In genomic region chr9:35116898-35117551, GRCh38 we compare ENCODE assay signal across 8 cellular contexts. TPM values are rescaled to one million over a fixed set of nuclear protein-coding genes. Genes with fewer than 3 reads are reported as not detected.
DNase-seq lines count a peak whose midpoint lies in the region; ATAC-seq, FAIRE-seq and TF ChIP-seq lines count a peak whose summit lies in the region.

No MANE protein-coding gene starts in this region.

- H3K4me3 ChIP-seq in A549 = peak overlapping the region; percentile 48

- WGBS in A549 (ENCODE audit: missing lambda C conversion rate) = 38% methylated on average over 30 of the region's 30 CpGs

- no peak for TF ChIP-seq POLR2A in A549 (IDR thresholded peaks at IDR 0.05; ENCODE audit: low read length)

- TF ChIP-seq CTCF in A549 (IDR thresholded peaks at IDR 0.05) = peak; percentile 98
- peak; percentile 69 for TF ChIP-seq CTCF in WTC11 (IDR thresholded peaks at IDR 0.05)

- H3K9me3 Mint-ChIP-seq in WTC11 = no peaks in the 10 kb centered on the region

- peaks cover 28% of the 10 kb centered on the region for H3K4me1 Mint-ChIP-seq in WTC11

- CTCF ChIA-PET in A549 (lab: Yijun Ruan, JAX) (interaction anchor here (0.6 to 15.8 kb wide), 49 partner anchors 10 to 613 kb away, joined by 3 to 129 read pairs (median 3); partner anchors contain the start of genes PIGO and UNC13B), WTC11 (lab: Charles Lee) (interaction anchor here (0.7 to 3.4 kb wide), 30 partner anchors 10 to 437 kb away, joined by 3 to 77 read pairs (median 4); partner anchors contain the start of genes PIGO, RUSC2, STOML2 and UNC13B)

- peak overlapping the region; percentile 92 for H3K4me2 ChIP-seq in A549

- no peak for TF ChIP-seq EP300 in A549 (IDR thresholded peaks at IDR 0.05)

- H3K27ac ChIP-seq in A549 = peak overlapping the region; percentile 44 to 71; a peak in 4 of 6 replicates

- peaks cover 27% of the 10 kb centered on the region for H3K4me1 ChIP-seq in A549

- H3K27me3 Mint-ChIP-seq in WTC11 (ENCODE audit: low read depth) = no peaks in the 10 kb centered on the region

- H3K4me3 Mint-ChIP-seq in WTC11 = peak overlapping the region; percentile 98

- H3K36me3 Mint-ChIP-seq in WTC11 = no peaks in the 10 kb centered on the region

- peak overlapping the region; percentile 96 for H3K27ac Mint-ChIP-seq in WTC11

- no peak for FAIRE-seq in A549 (lab: Jason Lieb, UNC)

- peak; percentile 94 to 96 for TF ChIP-seq RAD21 in A549 (conservative IDR thresholded peaks at IDR 0.05 in 1 of 2, IDR thresholded peaks at IDR 0.05 in 1 of 2)

- POLR2A ChIA-PET in A549 (lab: Yijun Ruan, JAX) = interaction anchor here (0.8 to 2.2 kb wide), 5 partner anchors 37 to 488 kb away, joined by 3 to 8 read pairs (median 3); partner anchors contain the start of genes FANCG, TESK1 and UNC13B
- POLR2A ChIA-PET in WTC11 (lab: Charles Lee) = interaction anchor here (1.5 kb wide), 1 partner anchor 46 kb away, joined by 5 read pairs; no protein-coding TSS in a partner anchor

- no peaks in the 10 kb centered on the region for H3K9me3 ChIP-seq in A549

- DNase-seq in A549 (ENCODE audit: low read depth in 1 of 2, low spot score in 1 of 2) = peak; percentile 90 to 93
- DNase-seq in NCI-H2196 treated with DMSO at 0.1 percent for 48 hours (lab: John Stamatoyannopoulos, UW; ENCODE audit: unreplicated experiment) = peak; percentile 89
- DNase-seq in WTC11 (ENCODE audit: low spot score) = peak; percentile 92
- peak; percentile 86 for DNase-seq in central memory CD4-positive, alpha-beta T cell
- peak; percentile 95 for DNase-seq in islet precursor cell
- peak; percentile 76 for DNase-seq in stimulated activated CD4-positive, alpha-beta T cell treated with anti-CD3 and anti-CD28 coated beads, Interleukin-12 subunit alpha, Interleukin-12 subunit beta, amount 100 ng/mL, for 4 hours

- peak; percentile 65 to 83 for ATAC-seq in A549
- ATAC-seq in GM18519 (IDR thresholded peaks at IDR 0.05; ENCODE audit: low FRiP score, unreplicated experiment) = peak; percentile 44
- peak; percentile 46 for ATAC-seq in HG03135 (IDR thresholded peaks at IDR 0.05; ENCODE audit: unreplicated experiment)
- ATAC-seq in WTC11 = peak; percentile 34

TF ChIP-seq in A549, 52 proteins besides CTCF, POLR2A, EP300 and RAD21:
- TF ChIP-seq SMC3 (IDR thresholded peaks at IDR 0.05) = peak; percentile 94
- TF ChIP-seq MAZ (IDR thresholded peaks at IDR 0.05; ENCODE audit: borderline replicate concordance, low read depth, low read length) = no peak

TF ChIP-seq in WTC11, 78 proteins besides CTCF, POLR2A, EP300 and RAD21:
- TF ChIP-seq ZBTB43 (CRISPR knock-in tag; IDR thresholded peaks at IDR 0.05) = no peak
- TF ChIP-seq ETV6 (CRISPR knock-in tag; IDR thresholded peaks at IDR 0.05) = peak; percentile 53; the same call in 1 of the 2 replicates

RNA-seq across cellular contexts. Expression of gene ATOSB, which starts 1.4 kb away (rescaled TPM):
- polyA plus RNA-seq in A549 (2011; rRNA removed) = 11.8 and 14.3 TPM in 2 replicates
- polyA plus RNA-seq in A549 (2012; cell fraction: cytosol; rRNA removed) = 7.0 and 8.3 TPM in 2 replicates
- 14.1 TPM in 2 replicates for polyA plus RNA-seq in A549 (2012; cell fraction: nucleus; rRNA removed)
- 10.8 to 14.0 TPM (median 11.6 TPM) in 3 replicates for polyA plus RNA-seq in A549 (2017; fragmentation: RNase III; extraction: RNeasy Plus Mini Kit Qiagen cat#74134 plus additional on column Dnase treatment)
- polyA minus RNA-seq in A549 (2011; rRNA and poly(A)+ RNA removed) = 11.0 and 15.0 TPM in 2 replicates
- total RNA-seq in WTC11 (2021) = 4.7 to 8.7 TPM (median 5.4 TPM) in 3 replicates

RNA-seq across cellular contexts. Expression of gene STOML2, which starts 14.1 kb away (rescaled TPM):
- polyA plus RNA-seq in A549 (2011; rRNA removed) (196 and 230 TPM in 2 replicates), A549 (2017; fragmentation: RNase III; extraction: RNeasy Plus Mini Kit Qiagen cat#74134 plus additional on column Dnase treatment) (180 to 191 TPM (median 189 TPM) in 3 replicates)
- 405 and 412 TPM in 2 replicates for polyA plus RNA-seq in A549 (2012; cell fraction: cytosol; rRNA removed)
- 220 and 284 TPM in 2 replicates for polyA plus RNA-seq in A549 (2012; cell fraction: nucleus; rRNA removed)
- polyA minus RNA-seq in A549 (2011; rRNA and poly(A)+ RNA removed) = 151 and 160 TPM in 2 replicates
- total RNA-seq in WTC11 (2021) = 208 to 214 TPM (median 210 TPM) in 3 replicates

RNA-seq across cellular contexts. Expression of gene PIGO, which starts 20.6 kb away (rescaled TPM):
- polyA plus RNA-seq in A549 (2011; rRNA removed) (50.4 and 60.0 TPM in 2 replicates), A549 (2017; fragmentation: RNase III; extraction: RNeasy Plus Mini Kit Qiagen cat#74134 plus additional on column Dnase treatment) (39.6 to 47.0 TPM (median 45.3 TPM) in 3 replicates)
- 33.9 and 43.3 TPM in 2 replicates for polyA plus RNA-seq in A549 (2012; cell fraction: cytosol; rRNA removed)
- 92.6 and 98.6 TPM in 2 replicates for polyA plus RNA-seq in A549 (2012; cell fraction: nucleus; rRNA removed)
- 67.2 and 75.7 TPM in 2 replicates for polyA minus RNA-seq in A549 (2011; rRNA and poly(A)+ RNA removed)
- 23.8 to 33.3 TPM (median 31.3 TPM) in 3 replicates for total RNA-seq in WTC11 (2021)

RNA-seq across cellular contexts. Expression of gene FANCG, which starts 37.3 kb away (rescaled TPM):
- polyA plus RNA-seq in A549 (2011; rRNA removed) = 34.9 and 39.7 TPM in 2 replicates
- polyA plus RNA-seq in A549 (2012; cell fraction: cytosol; rRNA removed) = 42.2 and 47.5 TPM in 2 replicates
- 132 and 165 TPM in 2 replicates for polyA plus RNA-seq in A549 (2012; cell fraction: nucleus; rRNA removed)
- polyA plus RNA-seq in A549 (2017; fragmentation: RNase III; extraction: RNeasy Plus Mini Kit Qiagen cat#74134 plus additional on column Dnase treatment) = 50.3 to 53.5 TPM (median 53.5 TPM) in 3 replicates
- polyA minus RNA-seq in A549 (2011; rRNA and poly(A)+ RNA removed) = 37.3 and 38.6 TPM in 2 replicates
- total RNA-seq in WTC11 (2021) = 80.9 to 108 TPM (median 89.1 TPM) in 3 replicates

RNA-seq across cellular contexts. Expression of gene VCP, which starts 44.6 kb away (rescaled TPM):
- polyA plus RNA-seq in A549 (2011; rRNA removed) = 428 and 543 TPM in 2 replicates
- polyA plus RNA-seq in A549 (2012; cell fraction: cytosol; rRNA removed) = 274 and 325 TPM in 2 replicates
- polyA plus RNA-seq in A549 (2012; cell fraction: nucleus; rRNA removed) = 613 and 632 TPM in 2 replicates
- 376 to 390 TPM (median 380 TPM) in 3 replicates for polyA plus RNA-seq in A549 (2017; fragmentation: RNase III; extraction: RNeasy Plus Mini Kit Qiagen cat#74134 plus additional on column Dnase treatment)
- polyA minus RNA-seq in A549 (2011; rRNA and poly(A)+ RNA removed) = 597 and 682 TPM in 2 replicates
- total RNA-seq in WTC11 (2021) = 305 to 386 TPM (median 329 TPM) in 3 replicates

Comparison
In these comparisons a context has a peak if more than half of its experiments do, and no peak if none do; other contexts are left out.
1. Peak in every context shown above with its lines: DNase-seq, ATAC-seq, H3K4me3 ChIP-seq and H3K27ac ChIP-seq.